Comparison of ENCODE assay signal across 1 cellular context in the genomic region with DNA sequence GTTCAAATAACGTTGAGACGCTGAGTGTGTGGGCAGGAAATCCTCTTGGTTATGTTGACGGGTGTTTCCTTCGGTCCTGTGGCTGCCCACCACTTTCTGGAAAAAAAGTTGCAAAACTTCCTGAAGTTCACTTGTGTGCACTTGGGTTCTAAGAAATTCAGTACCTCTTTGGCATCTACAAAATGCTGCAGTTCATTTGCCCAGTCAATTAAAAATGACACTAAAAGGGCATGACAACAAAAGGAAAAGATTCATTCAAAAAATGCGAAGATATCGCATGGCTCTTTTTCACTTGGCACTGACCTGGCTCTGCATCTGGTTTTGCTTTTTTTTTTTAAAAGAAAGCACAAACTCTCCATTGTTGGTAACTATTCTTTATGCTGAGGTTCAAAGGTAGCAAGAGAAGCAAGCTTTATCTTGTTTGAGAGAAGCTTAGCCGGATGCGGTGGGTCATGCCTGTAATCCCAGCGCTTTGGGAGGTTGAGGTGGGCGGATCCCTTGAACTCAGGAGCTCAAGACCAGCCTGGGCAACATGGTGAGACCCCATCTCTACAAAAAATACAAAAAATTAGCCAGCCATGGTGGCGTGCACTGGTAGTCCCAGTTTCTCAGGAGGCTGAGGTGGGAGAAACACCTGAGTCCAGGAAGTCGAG.
TF ChIP-seq lines count a peak whose summit lies in the region.

No MANE protein-coding gene starts in this region.

TF ChIP-seq in HepG2, 621 proteins besides CTCF, POLR2A, EP300 and RAD21 (continued from another document and continues in another):
- TF ChIP-seq, protein P1, sequence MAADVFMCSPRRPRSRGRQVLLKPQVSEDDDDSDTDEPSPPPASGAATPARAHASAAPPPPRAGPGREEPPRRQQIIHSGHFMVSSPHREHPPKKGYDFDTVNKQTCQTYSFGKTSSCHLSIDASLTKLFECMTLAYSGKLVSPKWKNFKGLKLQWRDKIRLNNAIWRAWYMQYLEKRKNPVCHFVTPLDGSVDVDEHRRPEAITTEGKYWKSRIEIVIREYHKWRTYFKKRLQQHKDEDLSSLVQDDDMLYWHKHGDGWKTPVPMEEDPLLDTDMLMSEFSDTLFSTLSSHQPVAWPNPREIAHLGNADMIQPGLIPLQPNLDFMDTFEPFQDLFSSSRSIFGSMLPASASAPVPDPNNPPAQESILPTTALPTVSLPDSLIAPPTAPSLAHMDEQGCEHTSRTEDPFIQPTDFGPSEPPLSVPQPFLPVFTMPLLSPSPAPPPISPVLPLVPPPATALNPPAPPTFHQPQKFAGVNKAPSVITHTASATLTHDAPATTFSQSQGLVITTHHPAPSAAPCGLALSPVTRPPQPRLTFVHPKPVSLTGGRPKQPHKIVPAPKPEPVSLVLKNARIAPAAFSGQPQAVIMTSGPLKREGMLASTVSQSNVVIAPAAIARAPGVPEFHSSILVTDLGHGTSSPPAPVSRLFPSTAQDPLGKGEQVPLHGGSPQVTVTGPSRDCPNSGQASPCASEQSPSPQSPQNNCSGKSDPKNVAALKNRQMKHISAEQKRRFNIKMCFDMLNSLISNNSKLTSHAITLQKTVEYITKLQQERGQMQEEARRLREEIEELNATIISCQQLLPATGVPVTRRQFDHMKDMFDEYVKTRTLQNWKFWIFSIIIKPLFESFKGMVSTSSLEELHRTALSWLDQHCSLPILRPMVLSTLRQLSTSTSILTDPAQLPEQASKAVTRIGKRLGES (CRISPR knock-in tag; IDR thresholded peaks at IDR 0.05; ENCODE audit: borderline replicate concordance) = 0 out of 2 replicates have a peak, but pooled peaks have one; percentile 4
- no peak for TF ChIP-seq MAF1 (CRISPR knock-in tag; IDR thresholded peaks at IDR 0.05; ENCODE audit: borderline replicate concordance)
- peak; percentile 100 for TF ChIP-seq ZNF121 (CRISPR knock-in tag; IDR thresholded peaks at IDR 0.05)
- TF ChIP-seq ZNF652 (CRISPR knock-in tag; IDR thresholded peaks at IDR 0.05; ENCODE audit: borderline replicate concordance, low read depth) = no peak
- TF ChIP-seq JUNB (CRISPR knock-in tag; IDR thresholded peaks at IDR 0.05; ENCODE audit: borderline replicate concordance) = no peak
- TF ChIP-seq, protein P2, sequence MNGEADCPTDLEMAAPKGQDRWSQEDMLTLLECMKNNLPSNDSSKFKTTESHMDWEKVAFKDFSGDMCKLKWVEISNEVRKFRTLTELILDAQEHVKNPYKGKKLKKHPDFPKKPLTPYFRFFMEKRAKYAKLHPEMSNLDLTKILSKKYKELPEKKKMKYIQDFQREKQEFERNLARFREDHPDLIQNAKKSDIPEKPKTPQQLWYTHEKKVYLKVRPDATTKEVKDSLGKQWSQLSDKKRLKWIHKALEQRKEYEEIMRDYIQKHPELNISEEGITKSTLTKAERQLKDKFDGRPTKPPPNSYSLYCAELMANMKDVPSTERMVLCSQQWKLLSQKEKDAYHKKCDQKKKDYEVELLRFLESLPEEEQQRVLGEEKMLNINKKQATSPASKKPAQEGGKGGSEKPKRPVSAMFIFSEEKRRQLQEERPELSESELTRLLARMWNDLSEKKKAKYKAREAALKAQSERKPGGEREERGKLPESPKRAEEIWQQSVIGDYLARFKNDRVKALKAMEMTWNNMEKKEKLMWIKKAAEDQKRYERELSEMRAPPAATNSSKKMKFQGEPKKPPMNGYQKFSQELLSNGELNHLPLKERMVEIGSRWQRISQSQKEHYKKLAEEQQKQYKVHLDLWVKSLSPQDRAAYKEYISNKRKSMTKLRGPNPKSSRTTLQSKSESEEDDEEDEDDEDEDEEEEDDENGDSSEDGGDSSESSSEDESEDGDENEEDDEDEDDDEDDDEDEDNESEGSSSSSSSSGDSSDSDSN (CRISPR knock-in tag; IDR thresholded peaks at IDR 0.05) = peak; percentile 36; the same call in 1 of the 2 replicates
- no peak for TF ChIP-seq PRPF4 (IDR thresholded peaks at IDR 0.05; ENCODE audit: low read depth, low read length, poor library complexity, severe bottlenecking)
- 0 out of 2 replicates have a peak, but pooled peaks have one; percentile 16 for TF ChIP-seq ZSCAN9 (CRISPR knock-in tag; IDR thresholded peaks at IDR 0.05; ENCODE audit: borderline replicate concordance)
- peak; percentile 76; the same call in 1 of the 2 replicates for TF ChIP-seq ZNF710 (CRISPR knock-in tag; IDR thresholded peaks at IDR 0.05; ENCODE audit: borderline replicate concordance)
- no peak for TF ChIP-seq BCLAF1 (IDR thresholded peaks at IDR 0.05)
- TF ChIP-seq, protein P3, sequence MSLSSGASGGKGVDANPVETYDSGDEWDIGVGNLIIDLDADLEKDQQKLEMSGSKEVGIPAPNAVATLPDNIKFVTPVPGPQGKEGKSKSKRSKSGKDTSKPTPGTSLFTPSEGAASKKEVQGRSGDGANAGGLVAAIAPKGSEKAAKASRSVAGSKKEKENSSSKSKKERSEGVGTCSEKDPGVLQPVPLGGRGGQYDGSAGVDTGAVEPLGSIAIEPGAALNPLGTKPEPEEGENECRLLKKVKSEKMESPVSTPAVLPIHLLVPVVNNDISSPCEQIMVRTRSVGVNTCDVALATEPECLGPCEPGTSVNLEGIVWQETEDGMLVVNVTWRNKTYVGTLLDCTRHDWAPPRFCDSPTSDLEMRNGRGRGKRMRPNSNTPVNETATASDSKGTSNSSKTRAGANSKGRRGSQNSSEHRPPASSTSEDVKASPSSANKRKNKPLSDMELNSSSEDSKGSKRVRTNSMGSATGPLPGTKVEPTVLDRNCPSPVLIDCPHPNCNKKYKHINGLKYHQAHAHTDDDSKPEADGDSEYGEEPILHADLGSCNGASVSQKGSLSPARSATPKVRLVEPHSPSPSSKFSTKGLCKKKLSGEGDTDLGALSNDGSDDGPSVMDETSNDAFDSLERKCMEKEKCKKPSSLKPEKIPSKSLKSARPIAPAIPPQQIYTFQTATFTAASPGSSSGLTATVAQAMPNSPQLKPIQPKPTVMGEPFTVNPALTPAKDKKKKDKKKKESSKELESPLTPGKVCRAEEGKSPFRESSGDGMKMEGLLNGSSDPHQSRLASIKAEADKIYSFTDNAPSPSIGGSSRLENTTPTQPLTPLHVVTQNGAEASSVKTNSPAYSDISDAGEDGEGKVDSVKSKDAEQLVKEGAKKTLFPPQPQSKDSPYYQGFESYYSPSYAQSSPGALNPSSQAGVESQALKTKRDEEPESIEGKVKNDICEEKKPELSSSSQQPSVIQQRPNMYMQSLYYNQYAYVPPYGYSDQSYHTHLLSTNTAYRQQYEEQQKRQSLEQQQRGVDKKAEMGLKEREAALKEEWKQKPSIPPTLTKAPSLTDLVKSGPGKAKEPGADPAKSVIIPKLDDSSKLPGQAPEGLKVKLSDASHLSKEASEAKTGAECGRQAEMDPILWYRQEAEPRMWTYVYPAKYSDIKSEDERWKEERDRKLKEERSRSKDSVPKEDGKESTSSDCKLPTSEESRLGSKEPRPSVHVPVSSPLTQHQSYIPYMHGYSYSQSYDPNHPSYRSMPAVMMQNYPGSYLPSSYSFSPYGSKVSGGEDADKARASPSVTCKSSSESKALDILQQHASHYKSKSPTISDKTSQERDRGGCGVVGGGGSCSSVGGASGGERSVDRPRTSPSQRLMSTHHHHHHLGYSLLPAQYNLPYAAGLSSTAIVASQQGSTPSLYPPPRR (CRISPR knock-in tag; IDR thresholded peaks at IDR 0.05; ENCODE audit: borderline replicate concordance) = peak; percentile 66
- TF ChIP-seq ARNT (IDR thresholded peaks at IDR 0.05) = no peak
- TF ChIP-seq ZNF281 (CRISPR knock-in tag; IDR thresholded peaks at IDR 0.05; ENCODE audit: borderline replicate concordance) = peak; percentile 51; the same call in 1 of the 2 replicates
- TF ChIP-seq, protein P4, sequence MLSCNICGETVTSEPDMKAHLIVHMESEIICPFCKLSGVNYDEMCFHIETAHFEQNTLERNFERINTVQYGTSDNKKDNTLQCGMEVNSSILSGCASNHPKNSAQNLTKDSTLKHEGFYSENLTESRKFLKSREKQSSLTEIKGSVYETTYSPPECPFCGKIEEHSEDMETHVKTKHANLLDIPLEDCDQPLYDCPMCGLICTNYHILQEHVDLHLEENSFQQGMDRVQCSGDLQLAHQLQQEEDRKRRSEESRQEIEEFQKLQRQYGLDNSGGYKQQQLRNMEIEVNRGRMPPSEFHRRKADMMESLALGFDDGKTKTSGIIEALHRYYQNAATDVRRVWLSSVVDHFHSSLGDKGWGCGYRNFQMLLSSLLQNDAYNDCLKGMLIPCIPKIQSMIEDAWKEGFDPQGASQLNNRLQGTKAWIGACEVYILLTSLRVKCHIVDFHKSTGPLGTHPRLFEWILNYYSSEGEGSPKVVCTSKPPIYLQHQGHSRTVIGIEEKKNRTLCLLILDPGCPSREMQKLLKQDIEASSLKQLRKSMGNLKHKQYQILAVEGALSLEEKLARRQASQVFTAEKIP (CRISPR knock-in tag; IDR thresholded peaks at IDR 0.05; ENCODE audit: borderline replicate concordance) = no peak
- TF ChIP-seq KDM2A (CRISPR knock-in tag; IDR thresholded peaks at IDR 0.05; ENCODE audit: borderline replicate concordance, low read depth) = no peak
- no peak for TF ChIP-seq SOX6 (IDR thresholded peaks at IDR 0.05)
- TF ChIP-seq SOX6 (CRISPR knock-in tag; IDR thresholded peaks at IDR 0.05) = peak; percentile 95
- TF ChIP-seq ZNF468 (CRISPR knock-in tag; IDR thresholded peaks at IDR 0.05) = no peak
- TF ChIP-seq MLX (CRISPR knock-in tag; IDR thresholded peaks at IDR 0.05) = 0 out of 2 replicates have a peak, but pooled peaks have one; percentile 57
- TF ChIP-seq SRSF1 (optimal IDR thresholded peaks at IDR 0.05; ENCODE audit: low read depth, low read length) = no peak
- TF ChIP-seq GATA4 (IDR thresholded peaks at IDR 0.05; ENCODE audit: borderline replicate concordance, low read depth) = peak; percentile 88
- 0 out of 2 replicates have a peak, but pooled peaks have one; percentile 1 for TF ChIP-seq ZFY (CRISPR knock-in tag; IDR thresholded peaks at IDR 0.05)
- TF ChIP-seq HNRNPL (IDR thresholded peaks at IDR 0.05; ENCODE audit: low read depth, low read length) = peak; percentile 17; the same call in 1 of the 2 replicates
- peak; percentile 14; the same call in 1 of the 2 replicates for TF ChIP-seq ZBTB25 (CRISPR knock-in tag; IDR thresholded peaks at IDR 0.05)
- TF ChIP-seq NR2F6 (IDR thresholded peaks at IDR 0.05) = peak; percentile 48; the same call in 1 of the 2 replicates
- TF ChIP-seq NR2F6 (CRISPR knock-in tag; IDR thresholded peaks at IDR 0.05) = peak; percentile 82
- TF ChIP-seq ZNF331 (CRISPR knock-in tag; IDR thresholded peaks at IDR 0.05) = peak; percentile 59; the same call in 1 of the 2 replicates
